In the genomic region with DNA sequence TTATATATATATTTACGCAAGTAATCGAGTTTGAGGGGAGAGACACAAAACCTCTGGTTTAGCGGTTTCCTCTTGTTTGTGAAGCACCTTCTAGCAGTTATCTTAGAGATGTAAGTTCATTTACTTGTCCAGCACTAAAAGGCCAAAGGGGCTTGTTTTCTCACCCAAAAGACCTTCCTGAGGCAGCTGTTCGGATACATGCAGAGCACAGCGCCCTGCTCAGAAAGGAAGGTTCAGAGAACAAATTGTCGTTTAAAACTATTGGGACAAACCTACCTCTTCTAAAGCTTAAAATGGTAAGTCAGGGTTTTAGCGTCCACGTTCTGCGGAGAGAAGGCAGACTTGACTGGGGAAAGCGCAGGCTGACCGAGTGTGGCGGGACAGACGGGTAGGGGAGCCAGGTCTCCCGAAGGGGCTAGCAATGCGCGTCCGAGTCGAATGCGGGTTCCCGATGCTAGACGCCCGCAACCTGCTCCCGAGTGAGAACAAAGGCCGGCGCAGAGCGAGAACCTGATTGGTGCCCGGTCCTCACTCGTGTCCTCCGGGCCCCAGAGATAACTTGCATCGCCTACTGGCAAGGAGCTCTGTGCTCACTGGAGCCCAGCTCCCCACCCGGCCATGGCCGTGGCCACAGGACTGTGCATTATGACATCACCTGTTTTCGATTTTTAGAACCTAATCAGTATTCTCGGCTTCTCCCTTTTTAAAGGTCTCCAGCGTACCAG, we compare ENCODE assay signal across 8 cellular contexts. TPM values are rescaled to one million over a fixed set of nuclear protein-coding genes. Genes with fewer than 3 reads are reported as not detected.
DNase-seq lines count a peak whose midpoint lies in the region; ATAC-seq and TF ChIP-seq lines count a peak whose summit lies in the region.

No MANE protein-coding gene starts in this region.

- peak overlapping the region; percentile 57 to 94 (median 86) for H3K4me3 ChIP-seq in BLaER1 treated with 17β-estradiol and CSF1 and Interleukin-3, amounts not matched to agents 10 nM and 100 nM
- H3K4me3 ChIP-seq in MM.1S (ENCODE audit: low read length) (peak overlapping the region; percentile 70), spleen (peak overlapping the region; percentile 33 to 91 (median 66))

- peak overlapping the region; percentile 63 to 80 (median 76); a peak in 21 of 22 replicates for H3K9ac ChIP-seq in BLaER1 treated with 17β-estradiol and CSF1 and Interleukin-3, amounts not matched to agents 10 nM and 100 nM
- H3K9ac ChIP-seq in MM.1S (ENCODE audit: low read length): peak overlapping the region; percentile 53; the same call in 1 of the 2 replicates

- H3K27me3 ChIP-seq in BLaER1 treated with 17β-estradiol and CSF1 and Interleukin-3, amounts not matched to agents 10 nM and 100 nM: peaks cover 16 to 60% (median 44%) of the 10 kb centered on the region in 11 experiments
- no peaks in the 10 kb centered on the region for H3K27me3 ChIP-seq in MM.1S (replicated peaks; ENCODE audit: insufficient read depth, low read length)
- H3K27me3 ChIP-seq in spleen (replicated peaks in 1 of 7): no peaks in the 10 kb centered on the region

- H4K20me1 ChIP-seq in BLaER1 treated with 17β-estradiol and CSF1 and Interleukin-3, amounts not matched to agents 10 nM and 100 nM: peaks cover 0 to 24% (median 0%) of the 10 kb centered on the region in 11 experiments; a peak in 7 of 22 replicates
- H4K20me1 ChIP-seq in MM.1S (ENCODE audit: insufficient read depth, low read length): no peaks in the 10 kb centered on the region

- peaks cover 17% of the 10 kb centered on the region for H3K79me2 ChIP-seq in MM.1S (ENCODE audit: low read length)

- H2AFZ ChIP-seq in MM.1S (ENCODE audit: low read length): peak overlapping the region; percentile 82

- peak; percentile 34 for ATAC-seq in GM21360 (IDR thresholded peaks at IDR 0.05; ENCODE audit: unreplicated experiment)

- H3F3A ChIP-seq in MM.1S (ENCODE audit: insufficient read depth, low read length): peaks cover 30% of the 10 kb centered on the region

- H3K4me2 ChIP-seq in BLaER1 treated with 17β-estradiol and CSF1 and Interleukin-3, amounts not matched to agents 10 nM and 100 nM: peak overlapping the region; percentile 83 to 97 (median 94)
- peak overlapping the region; percentile 96 for H3K4me2 ChIP-seq in MM.1S (ENCODE audit: low read depth, low read length)

- H3K9me3 ChIP-seq in BLaER1 treated with 17β-estradiol and CSF1 and Interleukin-3, amounts not matched to agents 10 nM and 100 nM (replicated peaks in 1 of 11): no peaks in the 10 kb centered on the region
- H3K9me3 ChIP-seq in MM.1S (replicated peaks; ENCODE audit: insufficient read depth, low read length) (no peaks in the 10 kb centered on the region), spleen (no peaks in the 10 kb centered on the region)

- H3K27ac ChIP-seq in BLaER1 treated with 17β-estradiol and CSF1 and Interleukin-3, amounts not matched to agents 10 nM and 100 nM: peak overlapping the region in 10 of 11 experiments; percentile 47 to 80 (median 72); a peak in 21 of 22 replicates
- peak overlapping the region; percentile 34; the same call in 1 of the 2 replicates for H3K27ac ChIP-seq in MM.1S (ENCODE audit: low read length)
- H3K27ac ChIP-seq in VCaP: peak overlapping the region; percentile 97
- H3K27ac ChIP-seq in caudate nucleus (ENCODE audit: low read depth, low read length): peak overlapping the region; percentile 99
- peak overlapping the region; percentile 86 to 96 (median 93) for H3K27ac ChIP-seq in spleen

- no peaks in the 10 kb centered on the region for H3K36me3 ChIP-seq in BLaER1 treated with 17β-estradiol and CSF1 and Interleukin-3, amounts not matched to agents 10 nM and 100 nM
- H3K36me3 ChIP-seq in MM.1S (replicated peaks; ENCODE audit: insufficient read depth, low read length) (no peaks in the 10 kb centered on the region), spleen (no peaks in the 10 kb centered on the region)

- 1 to 5% (median 2%) methylated on average over 33 to 35 of the region's 35 CpGs for WGBS in spleen, 5 donors

- peaks cover 12 to 37% (median 24%) of the 10 kb centered on the region in 10 experiments for H3K4me1 ChIP-seq in BLaER1 treated with 17β-estradiol and CSF1 and Interleukin-3, amounts not matched to agents 10 nM and 100 nM
- peaks cover 16% of the 10 kb centered on the region for H3K4me1 ChIP-seq in MM.1S (ENCODE audit: low read length)
- H3K4me1 ChIP-seq in spleen: peaks cover 8 to 59% (median 38%) of the 10 kb centered on the region in 6 donors

- intact Hi-C loops in spleen (cut with DNase I; ENCODE audit: low total_unique reads): loop anchor here (10.0 kb wide), 1 partner anchor 473 kb away; no protein-coding TSS in a partner anchor

- peak in 1 of 3 donors; percentile 43 for TF ChIP-seq POLR2A in spleen (IDR thresholded peaks at IDR 0.05)

- H3K9me2 ChIP-seq in MM.1S (replicated peaks; ENCODE audit: insufficient read depth, low read length): no peaks in the 10 kb centered on the region

- DNase-seq in MM.1S: peak; percentile 75
- DNase-seq in caudate nucleus (lab: John Stamatoyannopoulos, UW): peak in 59 of 61 donors; percentile 21 to 90 (median 68)
- peak; percentile 94 for DNase-seq in islet precursor cell
- DNase-seq in spleen: peak; percentile 95
- DNase-seq in foreskin melanocyte: no peak

- TF ChIP-seq CTCF in MM.1S (IDR thresholded peaks at IDR 0.05; ENCODE audit: low read length): no peak
- no peak for TF ChIP-seq CTCF in VCaP (conservative IDR thresholded peaks at IDR 0.05)
- TF ChIP-seq CTCF in spleen (IDR thresholded peaks at IDR 0.05 in 8 of 11, conservative IDR thresholded peaks at IDR 0.05 in 3 of 11): peak in 2 of 11 experiments; percentile 8 to 16

RNA-seq across cellular contexts. Expression of a gene that starts 1.0 kb away (rescaled TPM):
- total RNA-seq in spleen: 10 to 100 TPM; 51.0 to 79.9 (median 67.2) TPM
- 10 to 100 TPM; 10.9 to 12.9 (median 11.5) TPM for polyA plus RNA-seq in spleen

Comparison
In these comparisons a context has a peak if more than half of its experiments do, and no peak if none do; other contexts are left out.
1. H3K27ac ChIP-seq: peak in every context shown above with its lines; median percentile 99 in caudate nucleus; 97 in VCaP; 93 in spleen; 72 in BLaER1 treated with 17β-estradiol and CSF1 and Interleukin-3, amounts not matched to agents 10 nM and 100 nM; 34 in MM.1S.